8 cellular contexts compared by ENCODE assay signal in genomic region chr3:42052132-42052866, GRCh38. TPM values are rescaled to one million over a fixed set of nuclear protein-coding genes. Genes with fewer than 3 reads are reported as not detected.
DNase-seq lines count a peak whose midpoint lies in the region; ATAC-seq and TF ChIP-seq lines count a peak whose summit lies in the region.

No MANE protein-coding gene starts in this region.

- H3K4me1 Mint-ChIP-seq in Caco-2 (ENCODE audit: low read depth, unreplicated experiment): peaks cover 25% of the 10 kb centered on the region

- no peaks in the 10 kb centered on the region for H3K9me3 Mint-ChIP-seq in Caco-2 (ENCODE audit: unreplicated experiment)

- H3K9ac ChIP-seq in muscle layer of colon (ENCODE audit: low read length): peak overlapping the region; percentile 21

- H3K36me3 ChIP-seq in DOHH2 (ENCODE audit: control insufficient read depth, low read length) (peaks cover 10% of the 10 kb centered on the region; the same call in 1 of the 2 replicates), muscle layer of colon (ENCODE audit: insufficient read depth, low read length) (no peaks in the 10 kb centered on the region), Caco-2 (ENCODE audit: control insufficient read depth, insufficient read depth, low read length) (no peaks in the 10 kb centered on the region), BE2C (no peaks in the 10 kb centered on the region)

- H3K4me1 ChIP-seq in DOHH2 (ENCODE audit: control insufficient read depth, low read length) (peaks cover 78% of the 10 kb centered on the region), muscle layer of colon (ENCODE audit: insufficient read depth, low read length) (peaks cover 31% of the 10 kb centered on the region), Caco-2 (0 out of 2 replicates have a peak, but pooled peaks cover 13% of the 10 kb centered on the region), BE2C (no peaks in the 10 kb centered on the region)

- CTCF ChIA-PET in Caco-2 (lab: Charles Lee): interaction anchor here (0.6 kb wide), 1 partner anchor 46 kb away, joined by 3 read pairs; no protein-coding TSS in a partner anchor

- H3K27ac ChIP-seq in DOHH2 (ENCODE audit: low read depth, low read length) (peak overlapping the region; percentile 14; the same call in 1 of the 2 replicates), muscle layer of colon (ENCODE audit: low read depth, low read length) (peak overlapping the region; percentile 83)

- H3F3A ChIP-seq in DOHH2 (ENCODE audit: control insufficient read depth, insufficient read depth): peaks cover 17% of the 10 kb centered on the region

- no TSS peak for BruUV-seq in Caco-2 (replicated peaks; lab: Mats Ljungman, UMichigan)

- H3K79me2 ChIP-seq in DOHH2 (ENCODE audit: control insufficient read depth, low read length): peaks cover 98% of the 10 kb centered on the region

- intact Hi-C loops in Caco-2 (cut with micrococcal nuclease; ENCODE audit: unreplicated experiment): no loop called here

- POLR2A ChIA-PET in Caco-2 (lab: Charles Lee): interaction anchor here (0.7 kb wide), 1 partner anchor 111 kb away, joined by 3 read pairs; no protein-coding TSS in a partner anchor

- peak overlapping the region; percentile 32 for H3K4me2 ChIP-seq in DOHH2 (ENCODE audit: low read length)

- H3K27me3 ChIP-seq in DOHH2 (ENCODE audit: control insufficient read depth, low read length) (no peaks in the 10 kb centered on the region), muscle layer of colon (ENCODE audit: control insufficient read depth in 1 of 2, insufficient read depth in 2 of 2, low read length in 2 of 2) (no peaks in the 10 kb centered on the region), Caco-2 (replicated peaks; ENCODE audit: control insufficient read depth, insufficient read depth, low read length) (no peaks in the 10 kb centered on the region), BE2C (no peaks in the 10 kb centered on the region)

- peak; percentile 93 for DNase-seq in dermis blood vessel endothelial cell
- DNase-seq in activated naive CD4-positive, alpha-beta T cell treated with anti-CD3 and anti-CD28 coated beads, Interleukin-2, amount 50 U/mL, for 16 hours: no peak
- no peak for DNase-seq in Caco-2
- DNase-seq in BE2C: no peak

- ATAC-seq in HG02870 (IDR thresholded peaks at IDR 0.05; ENCODE audit: unreplicated experiment): peak; percentile 77
- no peak for ATAC-seq in GM21737 (IDR thresholded peaks at IDR 0.05; ENCODE audit: unreplicated experiment)

- H3K27ac Mint-ChIP-seq in Caco-2 (ENCODE audit: unreplicated experiment): no peak overlapping the region

- H3K4me3 ChIP-seq in DOHH2 (ENCODE audit: low read length) (no peak overlapping the region), muscle layer of colon (ENCODE audit: low read depth in 1 of 2, low read length in 2 of 2) (peak overlapping the region; percentile 2 to 41), Caco-2 (ENCODE audit: low read depth, low read length) (no peak overlapping the region), BE2C (ENCODE audit: low read depth, low read length) (no peak overlapping the region)

- TF ChIP-seq CTCF in DOHH2 (IDR thresholded peaks at IDR 0.05; ENCODE audit: low read depth, low read length, poor library complexity, severe bottlenecking) (no peak), Caco-2 (IDR thresholded peaks at IDR 0.05; ENCODE audit: insufficient read depth in 1 of 2, low read depth in 1 of 2, low read length in 1 of 2, severe bottlenecking in 1 of 2, unreplicated experiment in 1 of 2) (no peak), BE2C (IDR thresholded peaks at IDR 0.05; ENCODE audit: low read depth, low read length) (no peak)

- H3K36me3 Mint-ChIP-seq in Caco-2 (ENCODE audit: insufficient read depth, unreplicated experiment): no peaks in the 10 kb centered on the region

- H3K9me2 ChIP-seq in DOHH2 (replicated peaks; ENCODE audit: control insufficient read depth, low read length): no peaks in the 10 kb centered on the region

- H3K27me3 Mint-ChIP-seq in Caco-2 (ENCODE audit: insufficient read depth, unreplicated experiment): no peaks in the 10 kb centered on the region

- peaks cover 12% of the 10 kb centered on the region for H4K20me1 ChIP-seq in DOHH2 (ENCODE audit: control insufficient read depth, insufficient read depth, low read depth, low read length)

- H3K9me3 ChIP-seq in DOHH2 (ENCODE audit: control insufficient read depth, insufficient read depth, low read length) (no peaks in the 10 kb centered on the region), muscle layer of colon (ENCODE audit: low read length) (no peaks in the 10 kb centered on the region), Caco-2 (no peaks in the 10 kb centered on the region), BE2C (no peaks in the 10 kb centered on the region)

- no peak overlapping the region for H3K4me3 Mint-ChIP-seq in Caco-2 (ENCODE audit: unreplicated experiment)

RNA-seq across cellular contexts. Expression of gene TRAK1, which starts 38.9 kb away (rescaled TPM):
- total RNA-seq in dermis blood vessel endothelial cell (52.1 and 67.3 TPM in 2 replicates), Caco-2 (2022) (33.3 TPM in 2 replicates)
- 19.2 TPM for polyA plus RNA-seq in BE2C (2012; ENCODE audit: insufficient read depth, insufficient read length, low read depth)

Comparison
In these comparisons a context has a peak if more than half of its experiments do, and no peak if none do; other contexts are left out.
1. H3K4me3 ChIP-seq: peak in muscle layer of colon (2 of 2); none in DOHH2 (single experiment), Caco-2 (single experiment) and BE2C (single experiment).